Comparison of ENCODE assay signal across 1 cellular context in the genomic region with DNA sequence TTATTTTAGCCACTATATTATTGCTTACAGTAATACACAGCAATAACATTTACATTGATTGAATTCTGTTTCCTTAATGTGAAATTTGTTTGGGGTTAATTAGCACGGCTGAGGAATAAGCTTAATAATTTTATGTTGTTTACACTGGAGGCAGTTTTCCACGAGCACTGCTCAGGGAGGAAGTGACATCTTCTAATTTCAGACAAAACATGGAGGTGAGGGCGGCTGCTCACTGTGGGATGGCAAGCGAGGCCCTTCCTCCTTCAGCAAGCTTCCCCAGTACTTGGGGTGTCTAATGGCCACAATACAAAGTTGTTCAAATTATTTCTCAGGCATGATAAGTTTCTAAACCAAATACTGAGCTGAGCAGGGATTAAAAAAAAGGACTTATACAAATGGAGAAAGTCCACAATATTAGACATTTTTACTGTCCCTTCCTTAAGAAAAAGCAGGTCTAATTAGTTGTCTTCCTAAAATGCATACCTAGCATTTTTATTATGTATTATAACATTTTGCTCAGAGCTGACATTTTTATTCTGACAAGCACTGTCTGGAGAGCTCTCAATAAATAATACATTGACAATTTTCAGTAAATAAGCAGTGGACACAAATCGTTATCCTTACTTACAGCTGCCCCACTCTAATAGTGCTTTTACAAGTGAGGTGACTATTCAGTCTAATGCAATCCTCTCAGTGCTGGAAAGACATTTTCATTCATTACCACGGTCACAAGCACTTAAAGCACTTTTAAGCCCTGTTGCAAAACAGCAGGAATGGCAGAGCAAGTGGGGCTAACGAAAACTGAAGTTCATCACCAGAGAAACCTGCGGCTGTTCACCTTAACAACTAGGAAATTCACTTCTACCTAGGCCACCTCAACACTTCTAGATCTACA.
TF ChIP-seq lines count a peak whose summit lies in the region.

No MANE protein-coding gene starts in this region.

TF ChIP-seq in K562, 482 proteins besides CTCF, POLR2A, EP300 and RAD21 (continues in another document):
- TF ChIP-seq NFRKB (IDR thresholded peaks at IDR 0.05; ENCODE audit: low read depth), result peak; percentile 61
- TF ChIP-seq LCOR (CRISPR knock-in tag; IDR thresholded peaks at IDR 0.05), result no peak
- TF ChIP-seq RFX5 (IDR thresholded peaks at IDR 0.05; ENCODE audit: low read depth, low read length), result no peak
- TF ChIP-seq, protein P1, sequence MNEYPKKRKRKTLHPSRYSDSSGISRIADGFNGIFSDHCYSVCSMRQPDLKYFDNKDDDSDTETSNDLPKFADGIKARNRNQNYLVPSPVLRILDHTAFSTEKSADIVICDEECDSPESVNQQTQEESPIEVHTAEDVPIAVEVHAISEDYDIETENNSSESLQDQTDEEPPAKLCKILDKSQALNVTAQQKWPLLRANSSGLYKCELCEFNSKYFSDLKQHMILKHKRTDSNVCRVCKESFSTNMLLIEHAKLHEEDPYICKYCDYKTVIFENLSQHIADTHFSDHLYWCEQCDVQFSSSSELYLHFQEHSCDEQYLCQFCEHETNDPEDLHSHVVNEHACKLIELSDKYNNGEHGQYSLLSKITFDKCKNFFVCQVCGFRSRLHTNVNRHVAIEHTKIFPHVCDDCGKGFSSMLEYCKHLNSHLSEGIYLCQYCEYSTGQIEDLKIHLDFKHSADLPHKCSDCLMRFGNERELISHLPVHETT (CRISPR knock-in tag; conservative IDR thresholded peaks at IDR 0.05 in 1 of 2, IDR thresholded peaks at IDR 0.05 in 1 of 2), result peak in 1 of 2 experiments; percentile 38; a peak in 1 of 4 replicates
- TF ChIP-seq, protein P2, sequence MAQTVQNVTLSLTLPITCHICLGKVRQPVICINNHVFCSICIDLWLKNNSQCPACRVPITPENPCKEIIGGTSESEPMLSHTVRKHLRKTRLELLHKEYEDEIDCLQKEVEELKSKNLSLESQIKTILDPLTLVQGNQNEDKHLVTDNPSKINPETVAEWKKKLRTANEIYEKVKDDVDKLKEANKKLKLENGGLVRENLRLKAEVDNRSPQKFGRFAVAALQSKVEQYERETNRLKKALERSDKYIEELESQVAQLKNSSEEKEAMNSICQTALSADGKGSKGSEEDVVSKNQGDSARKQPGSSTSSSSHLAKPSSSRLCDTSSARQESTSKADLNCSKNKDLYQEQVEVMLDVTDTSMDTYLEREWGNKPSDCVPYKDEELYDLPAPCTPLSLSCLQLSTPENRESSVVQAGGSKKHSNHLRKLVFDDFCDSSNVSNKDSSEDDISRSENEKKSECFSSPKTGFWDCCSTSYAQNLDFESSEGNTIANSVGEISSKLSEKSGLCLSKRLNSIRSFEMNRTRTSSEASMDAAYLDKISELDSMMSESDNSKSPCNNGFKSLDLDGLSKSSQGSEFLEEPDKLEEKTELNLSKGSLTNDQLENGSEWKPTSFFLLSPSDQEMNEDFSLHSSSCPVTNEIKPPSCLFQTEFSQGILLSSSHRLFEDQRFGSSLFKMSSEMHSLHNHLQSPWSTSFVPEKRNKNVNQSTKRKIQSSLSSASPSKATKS (CRISPR knock-in tag; IDR thresholded peaks at IDR 0.05), result no peak
- TF ChIP-seq ZNF668 (CRISPR knock-in tag; IDR thresholded peaks at IDR 0.05), result no peak
- no peak for TF ChIP-seq PPARD (CRISPR knock-in tag; IDR thresholded peaks at IDR 0.05)
- TF ChIP-seq DACH1 (IDR thresholded peaks at IDR 0.05; ENCODE audit: partially characterized antibody), result peak; percentile 24
- TF ChIP-seq NRF1 (conservative IDR thresholded peaks at IDR 0.05 in 1 of 2, IDR thresholded peaks at IDR 0.05 in 1 of 2), result no peak
- no peak for TF ChIP-seq NELFE (IDR thresholded peaks at IDR 0.05; ENCODE audit: insufficient read depth, insufficient read length)
- no peak for TF ChIP-seq MED1 (CRISPR knock-in tag; IDR thresholded peaks at IDR 0.05; ENCODE audit: borderline replicate concordance)
- TF ChIP-seq EZH2 (IDR thresholded peaks at IDR 0.05; ENCODE audit: borderline replicate concordance, low read depth, low read length), result no peak
- peak in 1 of 2 experiments; percentile 52; a peak in 2 of 4 replicates for TF ChIP-seq FOXA3 (CRISPR knock-in tag; conservative IDR thresholded peaks at IDR 0.05 in 1 of 2, IDR thresholded peaks at IDR 0.05 in 1 of 2)
- TF ChIP-seq FOXM1 (IDR thresholded peaks at IDR 0.05; ENCODE audit: low read depth), result no peak
- no peak for TF ChIP-seq FOXM1 (CRISPR knock-in tag; IDR thresholded peaks at IDR 0.05; ENCODE audit: low read depth)
- no peak for TF ChIP-seq PCBP2 (IDR thresholded peaks at IDR 0.05; ENCODE audit: low read depth, low read length, poor library complexity, severe bottlenecking)
- TF ChIP-seq ZNF239 (CRISPR knock-in tag; IDR thresholded peaks at IDR 0.05), result no peak
- TF ChIP-seq TCFL5 (CRISPR knock-in tag; conservative IDR thresholded peaks at IDR 0.05), result no peak
- TF ChIP-seq, protein P3, sequence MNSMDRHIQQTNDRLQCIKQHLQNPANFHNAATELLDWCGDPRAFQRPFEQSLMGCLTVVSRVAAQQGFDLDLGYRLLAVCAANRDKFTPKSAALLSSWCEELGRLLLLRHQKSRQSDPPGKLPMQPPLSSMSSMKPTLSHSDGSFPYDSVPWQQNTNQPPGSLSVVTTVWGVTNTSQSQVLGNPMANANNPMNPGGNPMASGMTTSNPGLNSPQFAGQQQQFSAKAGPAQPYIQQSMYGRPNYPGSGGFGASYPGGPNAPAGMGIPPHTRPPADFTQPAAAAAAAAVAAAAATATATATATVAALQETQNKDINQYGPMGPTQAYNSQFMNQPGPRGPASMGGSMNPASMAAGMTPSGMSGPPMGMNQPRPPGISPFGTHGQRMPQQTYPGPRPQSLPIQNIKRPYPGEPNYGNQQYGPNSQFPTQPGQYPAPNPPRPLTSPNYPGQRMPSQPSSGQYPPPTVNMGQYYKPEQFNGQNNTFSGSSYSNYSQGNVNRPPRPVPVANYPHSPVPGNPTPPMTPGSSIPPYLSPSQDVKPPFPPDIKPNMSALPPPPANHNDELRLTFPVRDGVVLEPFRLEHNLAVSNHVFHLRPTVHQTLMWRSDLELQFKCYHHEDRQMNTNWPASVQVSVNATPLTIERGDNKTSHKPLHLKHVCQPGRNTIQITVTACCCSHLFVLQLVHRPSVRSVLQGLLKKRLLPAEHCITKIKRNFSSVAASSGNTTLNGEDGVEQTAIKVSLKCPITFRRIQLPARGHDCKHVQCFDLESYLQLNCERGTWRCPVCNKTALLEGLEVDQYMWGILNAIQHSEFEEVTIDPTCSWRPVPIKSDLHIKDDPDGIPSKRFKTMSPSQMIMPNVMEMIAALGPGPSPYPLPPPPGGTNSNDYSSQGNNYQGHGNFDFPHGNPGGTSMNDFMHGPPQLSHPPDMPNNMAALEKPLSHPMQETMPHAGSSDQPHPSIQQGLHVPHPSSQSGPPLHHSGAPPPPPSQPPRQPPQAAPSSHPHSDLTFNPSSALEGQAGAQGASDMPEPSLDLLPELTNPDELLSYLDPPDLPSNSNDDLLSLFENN (IDR thresholded peaks at IDR 0.05; ENCODE audit: low read depth in 2 of 2, low read length in 2 of 2), result no peak
- TF ChIP-seq ZNF384 (IDR thresholded peaks at IDR 0.05; ENCODE audit: low read depth, low read length), result no peak
- no peak for TF ChIP-seq ZNF707 (CRISPR knock-in tag; conservative IDR thresholded peaks at IDR 0.05)
- peak in 1 of 2 experiments; percentile 35; a peak in 1 of 4 replicates for TF ChIP-seq SRF (CRISPR knock-in tag; IDR thresholded peaks at IDR 0.05)
- no peak for TF ChIP-seq ZFP30 (CRISPR knock-in tag; IDR thresholded peaks at IDR 0.05; ENCODE audit: borderline replicate concordance)
- TF ChIP-seq, protein P4, sequence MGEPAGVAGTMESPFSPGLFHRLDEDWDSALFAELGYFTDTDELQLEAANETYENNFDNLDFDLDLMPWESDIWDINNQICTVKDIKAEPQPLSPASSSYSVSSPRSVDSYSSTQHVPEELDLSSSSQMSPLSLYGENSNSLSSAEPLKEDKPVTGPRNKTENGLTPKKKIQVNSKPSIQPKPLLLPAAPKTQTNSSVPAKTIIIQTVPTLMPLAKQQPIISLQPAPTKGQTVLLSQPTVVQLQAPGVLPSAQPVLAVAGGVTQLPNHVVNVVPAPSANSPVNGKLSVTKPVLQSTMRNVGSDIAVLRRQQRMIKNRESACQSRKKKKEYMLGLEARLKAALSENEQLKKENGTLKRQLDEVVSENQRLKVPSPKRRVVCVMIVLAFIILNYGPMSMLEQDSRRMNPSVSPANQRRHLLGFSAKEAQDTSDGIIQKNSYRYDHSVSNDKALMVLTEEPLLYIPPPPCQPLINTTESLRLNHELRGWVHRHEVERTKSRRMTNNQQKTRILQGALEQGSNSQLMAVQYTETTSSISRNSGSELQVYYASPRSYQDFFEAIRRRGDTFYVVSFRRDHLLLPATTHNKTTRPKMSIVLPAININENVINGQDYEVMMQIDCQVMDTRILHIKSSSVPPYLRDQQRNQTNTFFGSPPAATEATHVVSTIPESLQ (CRISPR knock-in tag; IDR thresholded peaks at IDR 0.05), result no peak
- TF ChIP-seq MECOM (CRISPR knock-in tag; IDR thresholded peaks at IDR 0.05), result no peak
- no peak for TF ChIP-seq SAFB (IDR thresholded peaks at IDR 0.05; ENCODE audit: borderline replicate concordance, low read depth, low read length)
- peak; percentile 50 for TF ChIP-seq MAFK (IDR thresholded peaks at IDR 0.05; ENCODE audit: low read length)
- 0 out of 2 replicates have a peak, but pooled peaks have one; percentile 17 for TF ChIP-seq ZNF175 (CRISPR knock-in tag; IDR thresholded peaks at IDR 0.05; ENCODE audit: low read depth)
- TF ChIP-seq ZSCAN32 (CRISPR knock-in tag; IDR thresholded peaks at IDR 0.05), result no peak
- TF ChIP-seq YY1 (IDR thresholded peaks at IDR 0.05; ENCODE audit: borderline replicate concordance in 1 of 3, control insufficient read depth in 1 of 3, extremely low read depth in 1 of 3, insufficient read depth in 3 of 3, insufficient read length in 1 of 3, insufficient replicate concordance in 2 of 3, low read depth in 1 of 3, low read length in 2 of 3), result peak in 1 of 3 experiments; percentile 79
- TF ChIP-seq HLTF (IDR thresholded peaks at IDR 0.05), result no peak
- no peak for TF ChIP-seq STAT5B (CRISPR knock-in tag; IDR thresholded peaks at IDR 0.05)
- no peak for TF ChIP-seq THRAP3 (IDR thresholded peaks at IDR 0.05; ENCODE audit: borderline replicate concordance)
- no peak for TF ChIP-seq ZNF232 (CRISPR knock-in tag; IDR thresholded peaks at IDR 0.05)
- TF ChIP-seq POLR2AphosphoS2 (IDR thresholded peaks at IDR 0.05; ENCODE audit: low read length), result no peak
- no peak for TF ChIP-seq ZBTB1 (CRISPR knock-in tag; IDR thresholded peaks at IDR 0.05; ENCODE audit: borderline replicate concordance, low read depth)
- TF ChIP-seq HDAC2 (IDR thresholded peaks at IDR 0.05), result 0 out of 2 replicates have a peak, but pooled peaks have one; percentile 15
- TF ChIP-seq SPI1 (IDR thresholded peaks at IDR 0.05; ENCODE audit: borderline replicate concordance, low read depth, low read length), result peak; percentile 91
- TF ChIP-seq, protein P5, sequence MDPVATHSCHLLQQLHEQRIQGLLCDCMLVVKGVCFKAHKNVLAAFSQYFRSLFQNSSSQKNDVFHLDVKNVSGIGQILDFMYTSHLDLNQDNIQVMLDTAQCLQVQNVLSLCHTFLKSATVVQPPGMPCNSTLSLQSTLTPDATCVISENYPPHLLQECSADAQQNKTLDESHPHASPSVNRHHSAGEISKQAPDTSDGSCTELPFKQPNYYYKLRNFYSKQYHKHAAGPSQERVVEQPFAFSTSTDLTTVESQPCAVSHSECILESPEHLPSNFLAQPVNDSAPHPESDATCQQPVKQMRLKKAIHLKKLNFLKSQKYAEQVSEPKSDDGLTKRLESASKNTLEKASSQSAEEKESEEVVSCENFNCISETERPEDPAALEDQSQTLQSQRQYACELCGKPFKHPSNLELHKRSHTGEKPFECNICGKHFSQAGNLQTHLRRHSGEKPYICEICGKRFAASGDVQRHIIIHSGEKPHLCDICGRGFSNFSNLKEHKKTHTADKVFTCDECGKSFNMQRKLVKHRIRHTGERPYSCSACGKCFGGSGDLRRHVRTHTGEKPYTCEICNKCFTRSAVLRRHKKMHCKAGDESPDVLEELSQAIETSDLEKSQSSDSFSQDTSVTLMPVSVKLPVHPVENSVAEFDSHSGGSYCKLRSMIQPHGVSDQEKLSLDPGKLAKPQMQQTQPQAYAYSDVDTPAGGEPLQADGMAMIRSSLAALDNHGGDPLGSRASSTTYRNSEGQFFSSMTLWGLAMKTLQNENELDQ (CRISPR knock-in tag; IDR thresholded peaks at IDR 0.05; ENCODE audit: borderline replicate concordance), result no peak
- TF ChIP-seq, protein P6, sequence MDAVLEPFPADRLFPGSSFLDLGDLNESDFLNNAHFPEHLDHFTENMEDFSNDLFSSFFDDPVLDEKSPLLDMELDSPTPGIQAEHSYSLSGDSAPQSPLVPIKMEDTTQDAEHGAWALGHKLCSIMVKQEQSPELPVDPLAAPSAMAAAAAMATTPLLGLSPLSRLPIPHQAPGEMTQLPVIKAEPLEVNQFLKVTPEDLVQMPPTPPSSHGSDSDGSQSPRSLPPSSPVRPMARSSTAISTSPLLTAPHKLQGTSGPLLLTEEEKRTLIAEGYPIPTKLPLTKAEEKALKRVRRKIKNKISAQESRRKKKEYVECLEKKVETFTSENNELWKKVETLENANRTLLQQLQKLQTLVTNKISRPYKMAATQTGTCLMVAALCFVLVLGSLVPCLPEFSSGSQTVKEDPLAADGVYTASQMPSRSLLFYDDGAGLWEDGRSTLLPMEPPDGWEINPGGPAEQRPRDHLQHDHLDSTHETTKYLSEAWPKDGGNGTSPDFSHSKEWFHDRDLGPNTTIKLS (IDR thresholded peaks at IDR 0.05; ENCODE audit: borderline replicate concordance, low read depth), result no peak
- TF ChIP-seq ZKSCAN3 (CRISPR knock-in tag; IDR thresholded peaks at IDR 0.05), result no peak
- TF ChIP-seq NFATC3 (IDR thresholded peaks at IDR 0.05), result no peak
- no peak for TF ChIP-seq ETV5 (CRISPR knock-in tag; IDR thresholded peaks at IDR 0.05; ENCODE audit: low read depth)
- TF ChIP-seq, protein P7, sequence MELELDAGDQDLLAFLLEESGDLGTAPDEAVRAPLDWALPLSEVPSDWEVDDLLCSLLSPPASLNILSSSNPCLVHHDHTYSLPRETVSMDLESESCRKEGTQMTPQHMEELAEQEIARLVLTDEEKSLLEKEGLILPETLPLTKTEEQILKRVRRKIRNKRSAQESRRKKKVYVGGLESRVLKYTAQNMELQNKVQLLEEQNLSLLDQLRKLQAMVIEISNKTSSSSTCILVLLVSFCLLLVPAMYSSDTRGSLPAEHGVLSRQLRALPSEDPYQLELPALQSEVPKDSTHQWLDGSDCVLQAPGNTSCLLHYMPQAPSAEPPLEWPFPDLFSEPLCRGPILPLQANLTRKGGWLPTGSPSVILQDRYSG (tag; conservative IDR thresholded peaks at IDR 0.05; ENCODE audit: low read depth), result no peak
- no peak for TF ChIP-seq TRIM28 (IDR thresholded peaks at IDR 0.05)
- no peak for TF ChIP-seq POLR2AphosphoS5 (IDR thresholded peaks at IDR 0.05; ENCODE audit: control insufficient read depth, insufficient read depth, low read depth, low read length)
- no peak for TF ChIP-seq RBFOX2 (IDR thresholded peaks at IDR 0.05; ENCODE audit: low read depth, low read length)
- TF ChIP-seq, protein P8, sequence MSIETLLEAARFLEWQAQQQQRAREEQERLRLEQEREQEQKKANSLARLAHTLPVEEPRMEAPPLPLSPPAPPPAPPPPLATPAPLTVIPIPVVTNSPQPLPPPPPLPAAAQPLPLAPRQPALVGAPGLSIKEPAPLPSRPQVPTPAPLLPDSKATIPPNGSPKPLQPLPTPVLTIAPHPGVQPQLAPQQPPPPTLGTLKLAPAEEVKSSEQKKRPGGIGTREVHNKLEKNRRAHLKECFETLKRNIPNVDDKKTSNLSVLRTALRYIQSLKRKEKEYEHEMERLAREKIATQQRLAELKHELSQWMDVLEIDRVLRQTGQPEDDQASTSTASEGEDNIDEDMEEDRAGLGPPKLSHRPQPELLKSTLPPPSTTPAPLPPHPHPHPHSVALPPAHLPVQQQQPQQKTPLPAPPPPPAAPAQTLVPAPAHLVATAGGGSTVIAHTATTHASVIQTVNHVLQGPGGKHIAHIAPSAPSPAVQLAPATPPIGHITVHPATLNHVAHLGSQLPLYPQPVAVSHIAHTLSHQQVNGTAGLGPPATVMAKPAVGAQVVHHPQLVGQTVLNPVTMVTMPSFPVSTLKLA (conservative IDR thresholded peaks at IDR 0.05), result peak in 1 of 2 experiments; percentile 54; a peak in 2 of 4 replicates
